28 cellular contexts compared by ENCODE assay signal in genomic region chr1:37540036-37540785, GRCh38. TPM values are rescaled to one million over a fixed set of nuclear protein-coding genes. Genes with fewer than 3 reads are reported as not detected.
"Had no signal": no experiment of that assay in that cellular context is flagged by ENCODE, and none has a peak within 500 bp of the region (broad histone marks: within the 10 kb centered on the region; RNA-seq: fewer than 3 reads in every experiment).

No MANE protein-coding gene starts in this region.

- H3K27me3 Mint-ChIP-seq: naive B cell; stimulated activated memory B cell treated with anti-CD40 and anti-IgM and Interleukin-4, amounts not matched to agents 10 μg/mL and 1 μg/mL and 100 μg/mL, for 72 hours had no signal

- H3K4me1 ChIP-seq: left lung, lower lobe of right lung, neural progenitor cell, parathyroid adenoma, psoas muscle, sigmoid colon, spleen, suprapubic skin, tibial artery, upper lobe of right lung had no signal

- H2AFZ ChIP-seq: neural progenitor cell, parathyroid adenoma had no signal

- DNase-seq: hypothalamus; immature natural killer cell; kidney; left colon; left lung; lower lobe of right lung; mammary epithelial cell; mesendoderm; naive B cell; natural killer cell; nephron progenitor cell; occipital lobe; psoas muscle; sigmoid colon; small intestine; spleen; stimulated activated CD4-positive, alpha-beta T cell treated with anti-CD3 and anti-CD28 coated beads, Interleukin-4, amount 100 ng/mL, for 24 hours; stimulated activated naive CD8-positive, alpha-beta T cell treated with anti-CD3 and anti-CD28 coated beads, Interleukin-15, Interleukin-2, amounts not matched to agents 100 U/mL and 50 U/mL, for 24 hours; trophoblast cell; upper lobe of right lung had no signal

- H3K27ac ChIP-seq: left lung, lower lobe of right lung, neural progenitor cell, neutrophil, parathyroid adenoma, psoas muscle, sigmoid colon, spleen, suprapubic skin, thoracic aorta, tibial artery, upper lobe of right lung had no signal

- H3K9me3 Mint-ChIP-seq: immature natural killer cell; mesothelial cell of epicardium; naive B cell; natural killer cell; nephron progenitor cell; neural progenitor cell; stimulated activated memory B cell treated with anti-CD40 and anti-IgM and Interleukin-4, amounts not matched to agents 10 μg/mL and 1 μg/mL and 100 μg/mL, for 72 hours had no signal

- H3K4me3 ChIP-seq: left lung, lower lobe of right lung, neural progenitor cell, psoas muscle, sigmoid colon, spleen, suprapubic skin, thoracic aorta, tibial artery, upper lobe of right lung had no signal

- H3K4me3 Mint-ChIP-seq: immature natural killer cell; mesothelial cell of epicardium; naive B cell; natural killer cell; nephron progenitor cell; neural progenitor cell; stimulated activated memory B cell treated with anti-CD40 and anti-IgM and Interleukin-4, amounts not matched to agents 10 μg/mL and 1 μg/mL and 100 μg/mL, for 72 hours had no signal

- H3K4me2 ChIP-seq: neural progenitor cell had no signal

- H3K27me3 ChIP-seq: left lung, neural progenitor cell, neutrophil, sigmoid colon, spleen, suprapubic skin, tibial artery, upper lobe of right lung had no signal

- H3K27ac Mint-ChIP-seq: immature natural killer cell; mesothelial cell of epicardium; natural killer cell; nephron progenitor cell; neural progenitor cell; stimulated activated memory B cell treated with anti-CD40 and anti-IgM and Interleukin-4, amounts not matched to agents 10 μg/mL and 1 μg/mL and 100 μg/mL, for 72 hours had no signal

- H3K9ac ChIP-seq: neural progenitor cell, parathyroid adenoma had no signal

- H3K4me1 Mint-ChIP-seq: mesothelial cell of epicardium; nephron progenitor cell; neural progenitor cell; stimulated activated memory B cell treated with anti-CD40 and anti-IgM and Interleukin-4, amounts not matched to agents 10 μg/mL and 1 μg/mL and 100 μg/mL, for 72 hours had no signal

- ATAC-seq: left colon; left lung; lower lobe of right lung; natural killer cell; psoas muscle; stimulated activated memory B cell treated with anti-CD40 and anti-IgM and Interleukin-4, amounts not matched to agents 10 μg/mL and 1 μg/mL and 100 μg/mL, for 72 hours; stimulated activated naive CD8-positive, alpha-beta T cell treated with anti-CD3 and anti-CD28 coated beads, Interleukin-15, Interleukin-2, amounts not matched to agents 100 U/mL and 50 U/mL, for 24 hours; upper lobe of right lung had no signal

- H3K79me2 ChIP-seq: parathyroid adenoma had no signal

- H3K9me3 ChIP-seq: left lung, lower lobe of right lung, neutrophil, psoas muscle, sigmoid colon, spleen, suprapubic skin, thoracic aorta, tibial artery, upper lobe of right lung had no signal

RNA-seq across cellular contexts. Expression of gene DNALI1, which starts 16.5 kb away (rescaled TPM):
- polyA plus RNA-seq: immature natural killer cell had no signal
